20 cellular contexts compared by ENCODE assay signal in the genomic region with DNA sequence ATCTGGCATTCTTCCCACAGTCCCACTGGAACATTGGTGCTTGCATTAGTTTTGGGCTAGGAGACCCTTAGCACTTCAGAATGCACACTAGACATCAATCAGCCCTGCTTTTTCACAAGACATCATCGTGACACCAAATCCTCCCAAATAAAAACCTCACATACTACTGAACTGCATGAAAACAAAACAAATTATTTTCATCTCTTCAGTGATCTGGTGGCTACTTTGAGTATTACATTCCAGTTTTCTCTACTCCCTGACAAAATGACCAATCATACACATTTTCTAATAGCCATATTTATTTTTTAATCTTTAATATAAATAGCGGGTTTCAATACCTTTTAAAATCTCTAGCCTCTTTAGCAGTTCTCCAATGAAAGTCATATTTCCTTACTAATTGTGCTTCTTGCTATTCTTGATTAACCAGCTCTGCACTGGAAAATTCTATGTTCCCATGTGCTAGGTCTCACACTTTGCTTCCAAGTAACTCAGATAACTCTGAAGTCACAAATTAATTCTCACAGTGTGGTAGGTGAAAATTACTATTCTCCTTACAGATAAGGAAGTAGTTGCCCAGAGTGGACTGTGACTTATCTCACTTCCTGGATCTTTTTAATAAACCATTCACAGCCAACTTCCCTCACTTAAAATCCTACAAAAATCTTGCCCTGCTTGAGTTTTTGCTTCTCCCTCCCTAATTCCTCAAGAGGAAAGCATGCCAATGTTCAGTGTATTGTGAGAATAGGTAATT.
"Had no signal": no experiment of that assay in that cellular context is flagged by ENCODE, and none has a peak within 500 bp of the region (broad histone marks: within the 10 kb centered on the region; RNA-seq: fewer than 3 reads in every experiment).

No MANE protein-coding gene starts in this region.

- DNase-seq: activated B cell treated with CpG ODN at 0.5 μM for 24 hours; activated CD4-positive, alpha-beta T cell treated with anti-CD3 and anti-CD28 coated beads, Interleukin-2, amount 10 ng/mL, durations not matched to agents 24 days and 14 days; activated CD8-positive, alpha-beta memory T cell treated with anti-CD3 and anti-CD28 coated beads, Interleukin-2, amount 50 U/mL, for 48 hours; activated naive CD8-positive, alpha-beta T cell treated with anti-CD3 and anti-CD28 coated beads, Interleukin-2, amount 10 ng/mL, durations not matched to agents 7 days and 5 days; activated T-cell treated with anti-CD3 and anti-CD28 coated beads, Interleukin-2, amount 50 U/mL, for 72 hours; foreskin fibroblast; hypothalamus; left ventricle myocardium superior; mesenchymal stem cell; occipital lobe; right cardiac atrium; stimulated activated naive CD8-positive, alpha-beta T cell treated with anti-CD3 and anti-CD28 coated beads, Interleukin-15, Interleukin-2, amounts not matched to agents 100 U/mL and 50 U/mL, for 24 hours; T-helper 2 cell had no signal

- H3K4me3 Mint-ChIP-seq: activated B cell treated with CpG ODN at 0.5 μM for 24 hours; activated CD4-positive, alpha-beta T cell treated with anti-CD3 and anti-CD28 coated beads, Interleukin-2, amount 10 ng/mL, durations not matched to agents 24 days and 14 days; activated naive CD8-positive, alpha-beta T cell treated with anti-CD3 and anti-CD28 coated beads, Interleukin-2, amount 10 ng/mL, durations not matched to agents 7 days and 5 days; activated T-cell treated with anti-CD3 and anti-CD28 coated beads, Interleukin-2, amount 50 U/mL, for 72 hours; brain; central memory CD8-positive, alpha-beta T cell; dendritic cell treated with granulocyte-macrophage colony-stimulating factor and Interleukin-4, amounts not matched to agents 40 ng/mL and 50 ng/mL, for 4 days; nephron had no signal

- H3K27ac ChIP-seq: skin epidermis had no signal

- H3K36me3 Mint-ChIP-seq: activated naive CD8-positive, alpha-beta T cell treated with anti-CD3 and anti-CD28 coated beads, Interleukin-2, amount 10 ng/mL, durations not matched to agents 7 days and 5 days; brain had no signal

- H3K9me3 Mint-ChIP-seq: activated B cell treated with CpG ODN at 0.5 μM for 24 hours; activated CD4-positive, alpha-beta T cell treated with anti-CD3 and anti-CD28 coated beads, Interleukin-2, amount 10 ng/mL, durations not matched to agents 24 days and 14 days; activated naive CD8-positive, alpha-beta T cell treated with anti-CD3 and anti-CD28 coated beads, Interleukin-2, amount 10 ng/mL, durations not matched to agents 7 days and 5 days; activated T-cell treated with anti-CD3 and anti-CD28 coated beads, Interleukin-2, amount 50 U/mL, for 72 hours; brain; central memory CD8-positive, alpha-beta T cell; dendritic cell treated with granulocyte-macrophage colony-stimulating factor and Interleukin-4, amounts not matched to agents 40 ng/mL and 50 ng/mL, for 4 days; nephron had no signal

- H3K4me3 ChIP-seq: skin epidermis had no signal

- H3K4me1 Mint-ChIP-seq: central memory CD8-positive, alpha-beta T cell; nephron had no signal

- ATAC-seq: activated T-cell treated with anti-CD3 and anti-CD28 coated beads, Interleukin-2, amount 50 U/mL, for 72 hours; esophagus mucosa; left ventricle myocardium superior; right cardiac atrium; stimulated activated naive CD8-positive, alpha-beta T cell treated with anti-CD3 and anti-CD28 coated beads, Interleukin-15, Interleukin-2, amounts not matched to agents 100 U/mL and 50 U/mL, for 24 hours had no signal

- H3K27ac Mint-ChIP-seq: activated B cell treated with CpG ODN at 0.5 μM for 24 hours; activated CD4-positive, alpha-beta T cell treated with anti-CD3 and anti-CD28 coated beads, Interleukin-2, amount 10 ng/mL, durations not matched to agents 24 days and 14 days; activated naive CD8-positive, alpha-beta T cell treated with anti-CD3 and anti-CD28 coated beads, Interleukin-2, amount 10 ng/mL, durations not matched to agents 7 days and 5 days; activated T-cell treated with anti-CD3 and anti-CD28 coated beads, Interleukin-2, amount 50 U/mL, for 72 hours; brain; dendritic cell treated with granulocyte-macrophage colony-stimulating factor and Interleukin-4, amounts not matched to agents 40 ng/mL and 50 ng/mL, for 4 days; nephron; progenitor cell of endocrine pancreas had no signal
